1 cellular context compared by ENCODE assay signal in the genomic region with DNA sequence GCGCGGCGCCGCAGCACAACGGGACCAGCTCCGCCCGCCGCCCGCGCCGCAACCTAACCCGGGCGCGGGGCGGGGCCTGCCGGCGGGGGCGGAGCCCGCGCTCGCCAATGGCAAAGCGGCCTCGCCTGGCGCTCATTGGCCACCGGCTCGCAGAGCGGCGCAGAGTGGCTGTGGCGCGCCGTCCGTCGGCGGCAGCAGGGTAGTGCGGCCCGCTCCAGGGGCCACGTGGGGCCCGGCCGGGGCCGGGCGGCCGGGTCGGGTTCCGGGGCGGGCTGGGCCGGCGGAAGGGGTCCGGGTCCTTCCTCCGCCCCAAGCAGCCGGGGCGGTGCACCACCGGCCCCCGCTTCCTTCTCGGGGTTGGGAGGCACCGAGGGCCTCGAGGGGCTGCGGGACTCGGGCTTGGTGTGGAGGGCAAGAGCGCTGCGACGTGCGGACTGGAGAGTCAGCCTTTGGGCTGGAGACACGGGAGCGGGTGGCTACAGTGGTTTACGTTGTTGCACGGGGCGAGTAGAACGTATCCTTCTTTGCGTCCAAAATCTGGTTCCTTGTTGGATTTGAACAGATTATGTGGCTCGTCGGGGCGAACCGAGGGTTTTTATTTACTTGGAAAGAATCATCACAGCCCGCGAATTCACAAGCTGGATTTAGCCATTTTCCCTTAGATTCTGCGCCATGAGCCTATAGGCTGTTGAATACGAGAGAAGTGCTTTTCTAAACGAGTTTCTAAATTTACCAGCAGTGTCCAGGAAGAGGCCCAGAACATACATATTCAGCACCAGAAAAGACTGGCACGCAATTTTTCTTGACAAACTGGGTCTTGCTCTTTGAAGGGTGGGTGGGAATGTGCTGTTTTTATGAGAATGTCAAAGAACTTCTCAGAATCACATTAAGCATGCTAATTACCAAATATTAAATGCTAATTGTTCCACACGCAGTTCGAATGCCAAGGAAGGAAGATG.
TF ChIP-seq lines count a peak whose summit lies in the region.

Gene SRM (minus strand): TSS at position 29 of the 959 bp plus-strand sequence. CDS start 75 bp downstream, outside the sequence.

TF ChIP-seq in K562, 482 proteins besides CTCF, POLR2A, EP300 and RAD21 (continued from another document and continues in another):
- TF ChIP-seq, protein P1, sequence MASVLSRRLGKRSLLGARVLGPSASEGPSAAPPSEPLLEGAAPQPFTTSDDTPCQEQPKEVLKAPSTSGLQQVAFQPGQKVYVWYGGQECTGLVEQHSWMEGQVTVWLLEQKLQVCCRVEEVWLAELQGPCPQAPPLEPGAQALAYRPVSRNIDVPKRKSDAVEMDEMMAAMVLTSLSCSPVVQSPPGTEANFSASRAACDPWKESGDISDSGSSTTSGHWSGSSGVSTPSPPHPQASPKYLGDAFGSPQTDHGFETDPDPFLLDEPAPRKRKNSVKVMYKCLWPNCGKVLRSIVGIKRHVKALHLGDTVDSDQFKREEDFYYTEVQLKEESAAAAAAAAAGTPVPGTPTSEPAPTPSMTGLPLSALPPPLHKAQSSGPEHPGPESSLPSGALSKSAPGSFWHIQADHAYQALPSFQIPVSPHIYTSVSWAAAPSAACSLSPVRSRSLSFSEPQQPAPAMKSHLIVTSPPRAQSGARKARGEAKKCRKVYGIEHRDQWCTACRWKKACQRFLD (CRISPR knock-in tag; IDR thresholded peaks at IDR 0.05) = peak; percentile 98
- no peak for TF ChIP-seq ZFP1 (CRISPR knock-in tag; IDR thresholded peaks at IDR 0.05)
- no peak for TF ChIP-seq SAFB (IDR thresholded peaks at IDR 0.05; ENCODE audit: borderline replicate concordance, low read depth, low read length)
- no peak for TF ChIP-seq ZNF75A (CRISPR knock-in tag; IDR thresholded peaks at IDR 0.05)
- no peak for TF ChIP-seq ZNF583 (CRISPR knock-in tag; IDR thresholded peaks at IDR 0.05)
- no peak for TF ChIP-seq ZBTB1 (CRISPR knock-in tag; IDR thresholded peaks at IDR 0.05; ENCODE audit: borderline replicate concordance, low read depth)
- TF ChIP-seq ZNF124 (CRISPR knock-in tag; IDR thresholded peaks at IDR 0.05) = no peak
- no peak for TF ChIP-seq RNF2 (IDR thresholded peaks at IDR 0.05)
- no peak for TF ChIP-seq SNIP1 (IDR thresholded peaks at IDR 0.05; ENCODE audit: low read depth)
- no peak for TF ChIP-seq HOMEZ (CRISPR knock-in tag; IDR thresholded peaks at IDR 0.05)
- no peak for TF ChIP-seq ZNF408 (CRISPR knock-in tag; IDR thresholded peaks at IDR 0.05; ENCODE audit: low read depth)
- no peak for TF ChIP-seq MTF1 (CRISPR knock-in tag; IDR thresholded peaks at IDR 0.05; ENCODE audit: borderline replicate concordance)
- TF ChIP-seq VEZF1 (CRISPR knock-in tag; IDR thresholded peaks at IDR 0.05) = peak; percentile 65
- TF ChIP-seq KDM5B (IDR thresholded peaks at IDR 0.05; ENCODE audit: insufficient replicate concordance, low read depth, low read length) = peak; percentile 89
- TF ChIP-seq NR0B1 (IDR thresholded peaks at IDR 0.05; ENCODE audit: partially characterized antibody) = no peak
- TF ChIP-seq PTBP1 (IDR thresholded peaks at IDR 0.05; ENCODE audit: low read depth, low read length) = no peak
- TF ChIP-seq, protein P2, sequence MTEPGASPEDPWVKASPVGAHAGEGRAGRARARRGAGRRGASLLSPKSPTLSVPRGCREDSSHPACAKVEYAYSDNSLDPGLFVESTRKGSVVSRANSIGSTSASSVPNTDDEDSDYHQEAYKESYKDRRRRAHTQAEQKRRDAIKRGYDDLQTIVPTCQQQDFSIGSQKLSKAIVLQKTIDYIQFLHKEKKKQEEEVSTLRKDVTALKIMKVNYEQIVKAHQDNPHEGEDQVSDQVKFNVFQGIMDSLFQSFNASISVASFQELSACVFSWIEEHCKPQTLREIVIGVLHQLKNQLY (CRISPR knock-in tag; conservative IDR thresholded peaks at IDR 0.05) = no peak
- no peak for TF ChIP-seq TSC22D4 (tag; IDR thresholded peaks at IDR 0.05)
- peak; percentile 84 for TF ChIP-seq SUPT5H (IDR thresholded peaks at IDR 0.05)
- no peak for TF ChIP-seq RBM22 (IDR thresholded peaks at IDR 0.05; ENCODE audit: low read depth, low read length, poor library complexity, severe bottlenecking)
- TF ChIP-seq ZNF780A (CRISPR knock-in tag; IDR thresholded peaks at IDR 0.05) = no peak
- peak in 1 of 2 experiments; percentile 70; a peak in 2 of 4 replicates for TF ChIP-seq MAZ (CRISPR knock-in tag; conservative IDR thresholded peaks at IDR 0.05 in 1 of 2, IDR thresholded peaks at IDR 0.05 in 1 of 2)
- TF ChIP-seq HMGN3 (IDR thresholded peaks at IDR 0.05; ENCODE audit: borderline replicate concordance, extremely low read depth, insufficient read length, low read depth, low read length) = peak; percentile 89
- no peak for TF ChIP-seq POU5F1 (IDR thresholded peaks at IDR 0.05; ENCODE audit: borderline replicate concordance, low read depth, low read length, partially characterized antibody)
- TF ChIP-seq ZNF197 (CRISPR knock-in tag; IDR thresholded peaks at IDR 0.05; ENCODE audit: low read depth) = no peak
- TF ChIP-seq TFE3 (CRISPR knock-in tag; IDR thresholded peaks at IDR 0.05) = no peak
- TF ChIP-seq MLLT1 (IDR thresholded peaks at IDR 0.05) = no peak
- TF ChIP-seq SP1 (CRISPR knock-in tag; IDR thresholded peaks at IDR 0.05) = 0 out of 2 replicates have a peak, but pooled peaks have one; percentile 29
- TF ChIP-seq KDM2B (CRISPR knock-in tag; IDR thresholded peaks at IDR 0.05) = 0 out of 2 replicates have a peak, but pooled peaks have one; percentile 42
- peak; percentile 71 for TF ChIP-seq SP2 (IDR thresholded peaks at IDR 0.05; ENCODE audit: extremely low read depth, low read depth, low read length, poor library complexity, severe bottlenecking)
- TF ChIP-seq DNMT1 (IDR thresholded peaks at IDR 0.05) = no peak
- peak in 1 of 2 experiments; percentile 20; a peak in 2 of 4 replicates for TF ChIP-seq NRF1 (conservative IDR thresholded peaks at IDR 0.05 in 1 of 2, IDR thresholded peaks at IDR 0.05 in 1 of 2)
- no peak for TF ChIP-seq GATAD2A (IDR thresholded peaks at IDR 0.05)
- TF ChIP-seq, protein P3, sequence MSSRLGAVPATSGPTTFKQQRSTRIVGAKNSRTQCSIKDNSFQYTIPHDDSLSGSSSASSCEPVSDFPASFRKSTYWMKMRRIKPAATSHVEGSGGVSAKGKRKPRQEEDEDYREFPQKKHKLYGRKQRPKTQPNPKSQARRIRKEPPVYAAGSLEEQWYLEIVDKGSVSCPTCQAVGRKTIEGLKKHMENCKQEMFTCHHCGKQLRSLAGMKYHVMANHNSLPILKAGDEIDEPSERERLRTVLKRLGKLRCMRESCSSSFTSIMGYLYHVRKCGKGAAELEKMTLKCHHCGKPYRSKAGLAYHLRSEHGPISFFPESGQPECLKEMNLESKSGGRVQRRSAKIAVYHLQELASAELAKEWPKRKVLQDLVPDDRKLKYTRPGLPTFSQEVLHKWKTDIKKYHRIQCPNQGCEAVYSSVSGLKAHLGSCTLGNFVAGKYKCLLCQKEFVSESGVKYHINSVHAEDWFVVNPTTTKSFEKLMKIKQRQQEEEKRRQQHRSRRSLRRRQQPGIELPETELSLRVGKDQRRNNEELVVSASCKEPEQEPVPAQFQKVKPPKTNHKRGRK (tag; IDR thresholded peaks at IDR 0.05) = no peak
- TF ChIP-seq ZNF407 (IDR thresholded peaks at IDR 0.05; ENCODE audit: low read depth) = no peak
